Comparison of ENCODE assay signal across 25 cellular contexts in the genomic region with DNA sequence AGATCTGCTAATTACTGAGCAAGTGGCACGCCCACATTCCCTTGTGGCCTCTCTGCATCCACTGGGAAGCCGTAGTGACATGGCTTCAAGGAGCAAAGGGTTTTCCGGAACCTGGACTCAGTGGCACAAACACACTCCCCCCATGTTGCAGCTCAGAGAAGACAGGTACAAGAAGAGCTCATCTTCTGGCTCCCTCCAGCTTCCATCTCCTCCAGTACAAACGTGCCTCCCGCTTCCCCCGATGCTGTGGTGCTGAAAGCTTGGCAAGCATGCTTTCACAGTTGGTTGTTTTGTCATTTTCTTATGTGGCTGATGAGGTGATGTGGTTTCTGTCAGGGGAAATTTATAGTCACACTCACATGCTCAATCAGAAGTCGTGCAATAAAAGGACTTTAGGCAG.
DNase-seq lines count a peak whose midpoint lies in the region; ATAC-seq and FAIRE-seq lines count a peak whose summit lies in the region.
"Had no signal": no experiment of that assay in that cellular context is flagged by ENCODE, and none has a peak within 500 bp of the region (broad histone marks: within the 10 kb centered on the region; RNA-seq: fewer than 3 reads in every experiment).

No MANE protein-coding gene starts in this region.

- 87 to 94% (median 93%) methylated on average over 7 of the region's 7 CpGs for WGBS in small intestine, 3 donors

- peak overlapping the region; percentile 54 for H3K4me2 ChIP-seq in BLaER1
- H3K4me2 ChIP-seq: SK-N-SH had no signal

- H3K4me1 ChIP-seq in BLaER1: peaks cover 27% of the 10 kb centered on the region
- H3K4me1 ChIP-seq in small intestine (ENCODE audit: control insufficient read depth in 2 of 2, insufficient read depth in 1 of 2, low read depth in 1 of 2, low read length in 1 of 2): no peaks in the 10 kb centered on the region

- no peaks in the 10 kb centered on the region for H4K20me1 ChIP-seq in BLaER1

- H3K27ac ChIP-seq in BLaER1 (no peak overlapping the region), small intestine (ENCODE audit: low read depth in 1 of 2, low read length in 1 of 2) (no peak overlapping the region)

- peaks cover 67% of the 10 kb centered on the region for H3K36me3 ChIP-seq in BLaER1
- H3K36me3 ChIP-seq in small intestine (ENCODE audit: control insufficient read depth in 2 of 2, insufficient read depth in 2 of 2, low read length in 2 of 2): peaks cover 0 to 3% of the 10 kb centered on the region in 2 donors

- H3K4me3 ChIP-seq in BLaER1 (no peak overlapping the region), small intestine (ENCODE audit: low read depth in 1 of 2, low read length in 2 of 2) (no peak overlapping the region)
- H3K4me3 ChIP-seq: K562 had no signal

- H3K9me3 ChIP-seq in BLaER1 (peaks cover 13% of the 10 kb centered on the region), small intestine (ENCODE audit: control insufficient read depth, low read depth) (no peaks in the 10 kb centered on the region)
- H3K9me3 ChIP-seq: SK-N-SH had no signal

- H3K9ac ChIP-seq in BLaER1: no peak overlapping the region
- H3K9ac ChIP-seq: SK-N-SH had no signal

- ATAC-seq in GM19467 (IDR thresholded peaks at IDR 0.05; ENCODE audit: unreplicated experiment) (peak; percentile 10), HG03159 (IDR thresholded peaks at IDR 0.05; ENCODE audit: unreplicated experiment) (peak; percentile 19), GM18909 (IDR thresholded peaks at IDR 0.05; ENCODE audit: poor library complexity, unreplicated experiment) (no peak)
- ATAC-seq: K562, Panc1, Right ventricle myocardium inferior had no signal

- H3K27me3 ChIP-seq in BLaER1 (no peaks in the 10 kb centered on the region), small intestine (ENCODE audit: control insufficient read depth in 2 of 2, insufficient read depth in 2 of 2, low read length in 2 of 2) (no peaks in the 10 kb centered on the region)

- FAIRE-seq in small intestine (lab: Jason Lieb, UNC): no peak
- FAIRE-seq: A204.1, HTR-8/SVneo, K562 had no signal

- peak; percentile 23 for DNase-seq in occipital lobe (lab: John Stamatoyannopoulos, UW)
- DNase-seq in NCI-H1417 (lab: John Stamatoyannopoulos, UW): no peak
- DNase-seq in small intestine: no peak
- no peak for DNase-seq in NCI-H748 (lab: John Stamatoyannopoulos, UW; ENCODE audit: unreplicated experiment)
- DNase-seq: Calu3; CD4-positive, CD25-positive, alpha-beta regulatory T cell; DMS79 treated with DMSO at 0.1 percent for 48 hours; GDM1; HFFc6; NCI-H1105; NCI-H187; NCI-H2171; NCI-H446 treated with DMSO at 0.1 percent for 48 hours; NCI-H774; SK-N-SH; T-helper 1 cell had no signal
